ENCODE assay signal across 22 cellular contexts in genomic region chr11:16871368-16871767, GRCh38.
DNase-seq lines count a peak whose midpoint lies in the region; ATAC-seq, FAIRE-seq and TF ChIP-seq lines count a peak whose summit lies in the region.
"Had no signal": no experiment of that assay in that cellular context is flagged by ENCODE, and none has a peak within 500 bp of the region (broad histone marks: within the 10 kb centered on the region; RNA-seq: fewer than 3 reads in every experiment).

No MANE protein-coding gene starts in this region.

- H4K91ac ChIP-seq in trophoblast cell (ENCODE audit: low read depth, low read length) = peak overlapping the region; percentile 43

- H3K9me2 ChIP-seq in hepatocyte (replicated peaks; ENCODE audit: insufficient read depth) = no peaks in the 10 kb centered on the region

- peaks cover 6% of the 10 kb centered on the region for H3K79me2 ChIP-seq in hepatocyte
- peaks cover 7% of the 10 kb centered on the region for H3K79me2 ChIP-seq in trophoblast cell (ENCODE audit: control insufficient read depth, insufficient read depth, low read length, poor library complexity)

- H2AFZ ChIP-seq in hepatocyte (no peak overlapping the region), trophoblast cell (ENCODE audit: insufficient read depth, low read length, poor library complexity) (no peak overlapping the region)
- H2AFZ ChIP-seq: PC-9 had no signal

- peaks cover 2% of the 10 kb centered on the region for H3K4me1 Mint-ChIP-seq in T-helper 17 cell

- H3K27me3 ChIP-seq in hepatocyte (no peaks in the 10 kb centered on the region), trophoblast cell (ENCODE audit: insufficient read depth, low read length) (no peaks in the 10 kb centered on the region)
- H3K27me3 ChIP-seq: MG63 had no signal

- H3K4me1 ChIP-seq in hepatocyte (ENCODE audit: insufficient read depth) (peaks cover 5% of the 10 kb centered on the region), trophoblast cell (ENCODE audit: control insufficient read depth in 1 of 2, insufficient read depth in 2 of 2, low read length in 2 of 2) (peaks cover 38 to 50% of the 10 kb centered on the region in 2 experiments), kidney (ENCODE audit: control insufficient read depth in 1 of 2, insufficient read depth in 1 of 2, low read depth in 1 of 2, low read length in 2 of 2) (no peaks in the 10 kb centered on the region)

- no peak overlapping the region for H2BK12ac ChIP-seq in trophoblast cell (ENCODE audit: low read length)

- ATAC-seq in T-helper 17 cell = no peak
- ATAC-seq in HG02840 (IDR thresholded peaks at IDR 0.05; ENCODE audit: low FRiP score, unreplicated experiment) = no peak
- no peak for ATAC-seq in GM21360 (IDR thresholded peaks at IDR 0.05; ENCODE audit: unreplicated experiment)

- H3K9me3 ChIP-seq in T-helper 17 cell (ENCODE audit: control insufficient read depth, low read length, poor library complexity, severe bottlenecking) (no peaks in the 10 kb centered on the region), hepatocyte (ENCODE audit: low read depth) (no peaks in the 10 kb centered on the region), trophoblast cell (ENCODE audit: insufficient read depth, low read depth, low read length) (no peaks in the 10 kb centered on the region), kidney (ENCODE audit: control insufficient read depth in 1 of 2, low read length in 2 of 2) (no peaks in the 10 kb centered on the region)
- H3K9me3 ChIP-seq: Caco-2, MG63 had no signal

- 42% methylated on average over 5 of the region's 5 CpGs for WGBS in hepatocyte (ENCODE audit: low lambda C conversion rate, missing lambda C conversion rate)
- WGBS in trophoblast cell (ENCODE audit: extremely low coverage, insufficient coverage, insufficient read length) = no CpG with 5 or more reads among the region's 5 CpGs

- peak overlapping the region; percentile 72 for H2BK120ac ChIP-seq in trophoblast cell (ENCODE audit: insufficient read depth, low read length, poor library complexity)

- peaks cover 36% of the 10 kb centered on the region for H3K79me1 ChIP-seq in trophoblast cell (ENCODE audit: low read length)

- peak overlapping the region; percentile 93 for H2BK5ac ChIP-seq in trophoblast cell (ENCODE audit: low read depth, low read length, poor library complexity)

- H3K4me3 ChIP-seq in AG10803 (ENCODE audit: low read length) (no peak overlapping the region), hepatocyte (no peak overlapping the region), trophoblast cell (ENCODE audit: low read depth, low read length) (no peak overlapping the region), kidney (ENCODE audit: low read length in 2 of 2) (no peak overlapping the region)
- H3K4me3 ChIP-seq: MG63, PC-9 had no signal

- H3K36me3 ChIP-seq in hepatocyte (replicated peaks; ENCODE audit: insufficient read depth, low read depth) = no peaks in the 10 kb centered on the region
- peaks cover 0 to 8% of the 10 kb centered on the region in 2 experiments for H3K36me3 ChIP-seq in trophoblast cell (ENCODE audit: control insufficient read depth in 1 of 2, insufficient read depth in 2 of 2, low read length in 2 of 2)
- H3K36me3 ChIP-seq in kidney (ENCODE audit: control insufficient read depth in 1 of 2, insufficient read depth in 2 of 2, low read length in 2 of 2) = peaks cover 4 to 17% of the 10 kb centered on the region in 2 donors
- H3K36me3 ChIP-seq: MG63 had no signal

- no peak overlapping the region for H4K12ac ChIP-seq in trophoblast cell (ENCODE audit: low read depth, low read length)

- H3K23ac ChIP-seq in trophoblast cell (ENCODE audit: low read length) = no peak overlapping the region

- no peak overlapping the region for H3K14ac ChIP-seq in trophoblast cell (ENCODE audit: low read length)

- intact Hi-C loops in kidney (cut with DNase I) = no loop called here

- peaks cover 2% of the 10 kb centered on the region for H3K36me3 Mint-ChIP-seq in T-helper 17 cell (ENCODE audit: low read depth)

- no peaks in the 10 kb centered on the region for H4K20me1 ChIP-seq in hepatocyte (ENCODE audit: insufficient read depth, poor library complexity, severe bottlenecking)

- no peaks in the 10 kb centered on the region for H3K27me3 Mint-ChIP-seq in T-helper 17 cell

- H3K27ac ChIP-seq in hepatocyte (peak overlapping the region; percentile 47), trophoblast cell (ENCODE audit: low read depth, low read length) (peak overlapping the region; percentile 98), kidney (ENCODE audit: low read depth in 2 of 2, low read length in 2 of 2) (no peak overlapping the region)
- H3K27ac ChIP-seq: KMS-11, PC-9 had no signal

- no peak overlapping the region for H3K18ac ChIP-seq in trophoblast cell (ENCODE audit: low read length)

- H3K4me2 ChIP-seq in hepatocyte (no peak overlapping the region), trophoblast cell (ENCODE audit: low read length) (peak overlapping the region; percentile 49)
- H3K4me2 ChIP-seq: KMS-11, PC-9 had no signal

- H3K4ac ChIP-seq in trophoblast cell (ENCODE audit: low read depth, low read length) = no peak overlapping the region

- H3K27ac Mint-ChIP-seq in T-helper 17 cell = peak overlapping the region; percentile 29
- H3K27ac Mint-ChIP-seq: HFFc6 had no signal

- no peak overlapping the region for H2AK5ac ChIP-seq in trophoblast cell (ENCODE audit: low read length)

- TF ChIP-seq CTCF in AG10803 (conservative IDR thresholded peaks at IDR 0.05; ENCODE audit: low read length) = no peak
- no peak for TF ChIP-seq CTCF in hepatocyte (IDR thresholded peaks at IDR 0.05; ENCODE audit: poor library complexity)
- no peak for TF ChIP-seq CTCF in kidney (IDR thresholded peaks at IDR 0.05; ENCODE audit: borderline replicate concordance, extremely low read depth, insufficient read depth)

- H3K4me3 Mint-ChIP-seq in T-helper 17 cell = no peak overlapping the region
- H3K4me3 Mint-ChIP-seq: HFFc6 had no signal

- no peak for FAIRE-seq in kidney (lab: Jason Lieb, UNC)
- FAIRE-seq: A204.1, GM12891, H1 had no signal

- no peak overlapping the region for H3K9ac ChIP-seq in trophoblast cell (ENCODE audit: low read length)
- H3K9ac ChIP-seq in kidney (ENCODE audit: low read length in 2 of 2) = no peak overlapping the region
- H3K9ac ChIP-seq: KMS-11 had no signal

- no peak overlapping the region for H4K8ac ChIP-seq in trophoblast cell (ENCODE audit: low read depth, low read length)

- DNase-seq in AG10803 (ENCODE audit: low read depth) (peak; percentile 32), T-helper 17 cell (no peak), hepatocyte (ENCODE audit: low spot score) (no peak), trophoblast cell (peak in 1 of 2 donors; percentile 35), kidney (no peak), NCI-H82 treated with DMSO at 0.1 percent for 48 hours (lab: John Stamatoyannopoulos, UW; ENCODE audit: unreplicated experiment) (no peak)
- DNase-seq: AML-193, Caco-2, DMS53, HFFc6, MG63, NCI-H1092 treated with DMSO at 0.1 percent for 48 hours, NCI-H1694 treated with DMSO at 0.1 percent for 48 hours, NCI-H345, NCI-H526 treated with DMSO at 0.1 percent for 48 hours, PC-9 had no signal

Comparison
In these comparisons a context has a peak if more than half of its experiments do, and no peak if none do; other contexts are left out.
1. H3K27ac ChIP-seq: peak in hepatocyte (single experiment) and trophoblast cell (single experiment); none in kidney (0 of 2).